Comparison of ENCODE assay signal across 1 cellular context in genomic region chr4:122786920-122787319, GRCh38. TPM values are rescaled to one million over a fixed set of nuclear protein-coding genes. Genes with fewer than 3 reads are reported as not detected.
"Had no signal": no experiment of that assay in that cellular context is flagged by ENCODE, and none has a peak within 500 bp of the region (broad histone marks: within the 10 kb centered on the region; RNA-seq: fewer than 3 reads in every experiment).

No MANE protein-coding gene starts in this region.

RNA-seq across cellular contexts. Expression of gene FGF2, which starts 39.7 kb away (rescaled TPM):
- polyA plus RNA-seq: immature natural killer cell had no signal
